Comparison of ENCODE assay signal across 15 cellular contexts in the genomic region with DNA sequence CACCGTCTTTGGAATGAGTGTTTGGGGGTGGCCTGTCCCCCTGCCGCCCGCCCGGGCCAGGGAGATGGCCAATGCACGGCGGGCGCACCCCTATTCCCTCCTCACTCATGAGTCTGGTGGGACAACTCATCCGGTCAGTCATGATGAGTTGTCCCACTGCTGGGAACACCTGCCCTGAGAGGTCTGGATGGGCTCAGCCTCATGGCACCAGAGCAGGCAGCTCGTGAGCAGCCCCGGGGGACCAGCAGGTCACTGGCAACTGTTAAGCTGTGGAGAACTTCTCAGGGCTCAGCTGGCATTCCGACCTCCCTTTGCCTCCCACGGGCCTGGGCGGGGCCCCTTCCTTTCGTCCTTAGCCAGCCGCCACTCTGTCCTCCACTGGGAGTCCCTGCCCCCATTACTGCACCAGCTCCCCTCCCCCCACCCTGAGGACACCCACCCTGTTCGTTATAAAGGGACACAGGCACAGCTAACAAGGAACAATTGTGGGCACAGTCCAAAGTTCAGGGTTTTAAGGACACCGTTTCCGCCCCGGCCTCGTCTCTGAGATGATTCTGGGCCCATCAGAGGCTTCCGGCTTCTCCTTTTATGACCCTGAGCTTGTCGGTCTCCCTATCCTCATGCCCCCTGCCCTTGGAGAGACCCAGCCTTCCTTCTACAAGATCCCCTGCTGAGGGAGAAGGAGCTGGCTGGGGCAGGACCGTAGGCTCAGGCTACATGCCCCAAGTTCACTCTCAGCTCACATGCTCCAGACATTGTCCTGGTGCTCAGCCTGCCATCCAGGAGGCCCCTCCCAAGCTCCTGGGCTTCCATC. TPM values are rescaled to one million over a fixed set of nuclear protein-coding genes. Genes with fewer than 3 reads are reported as not detected.
DNase-seq lines count a peak whose midpoint lies in the region; ATAC-seq and TF ChIP-seq lines count a peak whose summit lies in the region.
"Had no signal": no experiment of that assay in that cellular context is flagged by ENCODE, and none has a peak within 500 bp of the region (broad histone marks: within the 10 kb centered on the region; RNA-seq: fewer than 3 reads in every experiment).

No MANE protein-coding gene starts in this region.

- DNase-seq in stimulated activated naive CD8-positive, alpha-beta T cell treated with anti-CD3 and anti-CD28 coated beads, Interleukin-15, amount 100 ng/mL, for 72 hours, result no peak
- no peak for DNase-seq in stimulated activated naive CD8-positive, alpha-beta T cell treated with anti-CD3 and anti-CD28 coated beads, Interleukin-15, Interleukin-2, amounts not matched to agents 100 U/mL and 50 U/mL, for 24 hours
- no peak for DNase-seq in mammary epithelial cell
- DNase-seq in myocyte (ENCODE audit: low read depth), result peak; percentile 91
- no peak for DNase-seq in SKM-1 (lab: John Stamatoyannopoulos, UW; ENCODE audit: unreplicated experiment)
- no peak for DNase-seq in effector memory CD8-positive, alpha-beta T cell
- DNase-seq in Kasumi-1 (lab: John Stamatoyannopoulos, UW), result no peak
- DNase-seq: activated T-cell treated with anti-CD3 and anti-CD28 coated beads, Interleukin-2, amount 50 U/mL, for 48 hours; effector CD8-positive, alpha-beta T cell; foreskin melanocyte; kidney glomerular epithelial cell; NCI-H2171; T-cell had no signal

- H3K27ac ChIP-seq in mammary epithelial cell (ENCODE audit: insufficient read depth, low read depth, low read length), result no peak overlapping the region

- no peaks in the 10 kb centered on the region for H4K20me1 ChIP-seq in mammary epithelial cell (ENCODE audit: insufficient read depth, low read length)

- H3K27me3 Mint-ChIP-seq in stimulated activated naive CD8-positive, alpha-beta T cell treated with anti-CD3 and anti-CD28 coated beads, Interleukin-15, amount 100 ng/mL, for 72 hours, result no peaks in the 10 kb centered on the region
- no peaks in the 10 kb centered on the region for H3K27me3 Mint-ChIP-seq in effector memory CD8-positive, alpha-beta T cell
- H3K27me3 Mint-ChIP-seq: T-cell had no signal

- H3K4me2 ChIP-seq in mammary epithelial cell (ENCODE audit: insufficient read depth, low read depth, low read length), result no peak overlapping the region

- peaks cover 46% of the 10 kb centered on the region for H3K4me1 Mint-ChIP-seq in stimulated activated naive CD8-positive, alpha-beta T cell treated with anti-CD3 and anti-CD28 coated beads, Interleukin-15, amount 100 ng/mL, for 72 hours
- H3K4me1 Mint-ChIP-seq in effector memory CD8-positive, alpha-beta T cell (ENCODE audit: low read depth in 2 of 2), result peaks cover 4 to 24% of the 10 kb centered on the region in 2 donors

- peaks cover 49% of the 10 kb centered on the region for H3K4me1 ChIP-seq in mammary epithelial cell (ENCODE audit: insufficient read depth, low read length)

- H3K9me3 Mint-ChIP-seq in stimulated activated naive CD8-positive, alpha-beta T cell treated with anti-CD3 and anti-CD28 coated beads, Interleukin-15, amount 100 ng/mL, for 72 hours, result no peaks in the 10 kb centered on the region
- H3K9me3 Mint-ChIP-seq in effector memory CD8-positive, alpha-beta T cell, result no peaks in the 10 kb centered on the region
- H3K9me3 Mint-ChIP-seq: T-cell had no signal

- peaks cover 2% of the 10 kb centered on the region for H3K36me3 Mint-ChIP-seq in effector memory CD8-positive, alpha-beta T cell (ENCODE audit: insufficient read depth)
- H3K36me3 Mint-ChIP-seq: T-cell had no signal

- ATAC-seq in stimulated activated naive CD8-positive, alpha-beta T cell treated with anti-CD3 and anti-CD28 coated beads, Interleukin-15, amount 100 ng/mL, for 72 hours, result no peak
- no peak for ATAC-seq in stimulated activated naive CD8-positive, alpha-beta T cell treated with anti-CD3 and anti-CD28 coated beads, Interleukin-15, Interleukin-2, amounts not matched to agents 100 U/mL and 50 U/mL, for 24 hours
- ATAC-seq in HG02623 (IDR thresholded peaks at IDR 0.05; ENCODE audit: unreplicated experiment), result no peak
- ATAC-seq in effector memory CD8-positive, alpha-beta T cell (replicated peaks), result no peak
- ATAC-seq: GM12878, T-cell had no signal

- BruUV-seq in mammary epithelial cell (replicated peaks; lab: Mats Ljungman, UMichigan), result no TSS peak

- CTCF ChIA-PET in mammary epithelial cell (lab: Charles Lee; ENCODE audit: low non-redundant PET), result no interaction called here

- no peak overlapping the region for H3K4me3 ChIP-seq in mammary epithelial cell (replicated peaks in 1 of 3; ENCODE audit: insufficient read depth in 1 of 3, low read depth in 2 of 3, low read length in 3 of 3)
- H3K4me3 ChIP-seq: GM12878 had no signal

- 85% methylated on average over 15 of the region's 23 CpGs for WGBS in mammary epithelial cell (ENCODE audit: low coverage, missing lambda C conversion rate)

- H3K4me3 Mint-ChIP-seq in stimulated activated naive CD8-positive, alpha-beta T cell treated with anti-CD3 and anti-CD28 coated beads, Interleukin-15, amount 100 ng/mL, for 72 hours, result peak overlapping the region in 1 of 2 donors; percentile 27
- no peak overlapping the region for H3K4me3 Mint-ChIP-seq in effector memory CD8-positive, alpha-beta T cell

- H3K27ac Mint-ChIP-seq in stimulated activated naive CD8-positive, alpha-beta T cell treated with anti-CD3 and anti-CD28 coated beads, Interleukin-15, amount 100 ng/mL, for 72 hours, result peak overlapping the region; percentile 42 to 87
- H3K27ac Mint-ChIP-seq in effector memory CD8-positive, alpha-beta T cell, result peak overlapping the region in 1 of 2 donors; percentile 32

- no peaks in the 10 kb centered on the region for H3K36me3 ChIP-seq in mammary epithelial cell (ENCODE audit: insufficient read depth, low read length)

- dilution Hi-C loops in mammary epithelial cell (cut with HindIII; ENCODE audit: low sequenced_read_pairs), result loop anchor here (5.0 kb wide), 1 partner anchor 106 kb away; no protein-coding TSS in a partner anchor

- intact Hi-C loops in mammary epithelial cell (cut with micrococcal nuclease), result no loop called here

- H3K9ac ChIP-seq in mammary epithelial cell (ENCODE audit: insufficient read depth, low read length), result no peak overlapping the region

- in situ Hi-C loops in mammary epithelial cell (cut with MboI; ENCODE audit: low sequenced_read_pairs in 2 of 2), result no loop called here

- H2AFZ ChIP-seq in mammary epithelial cell (ENCODE audit: low read depth, low read length), result peak overlapping the region; percentile 4

- no peaks in the 10 kb centered on the region for H3K79me2 ChIP-seq in mammary epithelial cell (ENCODE audit: insufficient read depth, low read length)

- H3K9me3 ChIP-seq in mammary epithelial cell (replicated peaks; ENCODE audit: insufficient read depth, low read length), result no peaks in the 10 kb centered on the region

- no peak for TF ChIP-seq CTCF in mammary epithelial cell (conservative IDR thresholded peaks at IDR 0.05 in 1 of 2, IDR thresholded peaks at IDR 0.05 in 1 of 2; ENCODE audit: extremely low read depth in 1 of 2, insufficient read depth in 1 of 2, low read depth in 1 of 2, low read length in 2 of 2)

- peaks cover 3% of the 10 kb centered on the region for H3K27me3 ChIP-seq in mammary epithelial cell (ENCODE audit: insufficient read depth, low read length)

RNA-seq across cellular contexts. Expression of gene KIAA0232, which starts 14.6 kb away (rescaled TPM):
- total RNA-seq in mammary epithelial cell (10 to 100 TPM; 20.0 to 37.5 TPM), myocyte (64.2 and 73.7 TPM in 2 replicates)
- 6.7 TPM for polyA plus RNA-seq in mammary epithelial cell
- polyA minus RNA-seq in mammary epithelial cell, result 11.6 TPM
- polyA plus RNA-seq in myocyte (2012), result 16.5 TPM

RNA-seq across cellular contexts. Expression of gene BLOC1S4, which starts 52.0 kb away (rescaled TPM):
- total RNA-seq in mammary epithelial cell (10 to 100 TPM; 14.1 to 15.3 TPM), myocyte (32.8 and 35.1 TPM in 2 replicates)
- 14.7 TPM for polyA plus RNA-seq in mammary epithelial cell
- polyA minus RNA-seq in mammary epithelial cell, result 0.26 TPM
- polyA plus RNA-seq in myocyte (2012), result 16.0 TPM

RNA-seq across cellular contexts. Expression of gene MRFAP1L1, which starts 58.3 kb away (rescaled TPM):
- total RNA-seq in mammary epithelial cell, result 10 to 100 TPM; 34.0 to 35.9 TPM
- polyA plus RNA-seq in mammary epithelial cell, result 38.6 TPM
- 12.8 TPM for polyA minus RNA-seq in mammary epithelial cell
- 69.2 and 71.9 TPM in 2 replicates for total RNA-seq in myocyte
- polyA plus RNA-seq in myocyte (2012), result 46.6 TPM
